2 cellular contexts compared by ENCODE assay signal in genomic region chrX:17183566-17183965, GRCh38.
A peak's percentile ranks its signal among the peaks of the same experiment; 100 is the strongest.
TF ChIP-seq lines count a peak whose summit lies in the region.

No MANE protein-coding gene starts in this region.

TF ChIP-seq in HEK293, 187 proteins besides CTCF, POLR2A, EP300 and RAD21:
- TF ChIP-seq ZNF76 (tag by site-specific recombination; IDR thresholded peaks at IDR 0.05; ENCODE audit: borderline replicate concordance, low read depth) = no peak
- TF ChIP-seq ATF2 (tag by site-specific recombination; IDR thresholded peaks at IDR 0.05; ENCODE audit: low read depth) = peak; percentile 76

TF ChIP-seq in H1, 55 proteins besides CTCF, POLR2A, EP300 and RAD21:
- no peak for TF ChIP-seq SIX5 (IDR thresholded peaks at IDR 0.05; ENCODE audit: low read depth, low read length)
- TF ChIP-seq ATF2 (IDR thresholded peaks at IDR 0.05; ENCODE audit: low read length) = peak; percentile 52; the same call in 1 of the 2 replicates
- peak; percentile 56; the same call in 1 of the 2 replicates for TF ChIP-seq JUND (IDR thresholded peaks at IDR 0.05; ENCODE audit: low read length)
TF ChIP-seq in H1: peak in this region for 2.
